16 cellular contexts compared by ENCODE assay signal in genomic region chr6:51568771-51569170, GRCh38.
A peak's percentile ranks its signal among the peaks of the same experiment; 100 is the strongest.
DNase-seq lines count a peak whose midpoint lies in the region; ATAC-seq and TF ChIP-seq lines count a peak whose summit lies in the region.
"Had no signal": no experiment of that assay in that cellular context is flagged by ENCODE, and none has a peak within 500 bp of the region (broad histone marks: within the 10 kb centered on the region; RNA-seq: fewer than 3 reads in every experiment).

No MANE protein-coding gene starts in this region.

- CTCF ChIA-PET in RWPE1 (lab: Yijun Ruan, JAX), result interaction anchor here (0.6 kb wide), 1 partner anchor 365 kb away, joined by 3 read pairs; no protein-coding TSS in a partner anchor

- no peaks in the 10 kb centered on the region for H3K9me3 Mint-ChIP-seq in mesothelial cell of epicardium
- H3K9me3 Mint-ChIP-seq in activated T-cell treated with anti-CD3 and anti-CD28 coated beads, Interleukin-2, amount 50 U/mL, for 72 hours, result peaks cover 0 to 2% of the 10 kb centered on the region in 2 donors
- H3K9me3 Mint-ChIP-seq: GM23338 had no signal

- TF ChIP-seq CTCF in RWPE1 (conservative IDR thresholded peaks at IDR 0.05; ENCODE audit: low read depth), result no peak
- no peak for TF ChIP-seq CTCF in mesothelial cell of epicardium (IDR thresholded peaks at IDR 0.05; ENCODE audit: unreplicated experiment)

- POLR2A ChIA-PET in RWPE1 (lab: Yijun Ruan, JAX; ENCODE audit: low non-redundant PET), result no interaction called here

- H3K27ac ChIP-seq in RWPE1, result no peak overlapping the region
- H3K27ac ChIP-seq in epithelial cell of prostate, result no peak overlapping the region
- H3K27ac ChIP-seq: KMS-11 had no signal

- H3K4me1 Mint-ChIP-seq in mesothelial cell of epicardium, result no peaks in the 10 kb centered on the region
- no peaks in the 10 kb centered on the region for H3K4me1 Mint-ChIP-seq in activated T-cell treated with anti-CD3 and anti-CD28 coated beads, Interleukin-2, amount 50 U/mL, for 72 hours (ENCODE audit: low read depth)
- H3K4me1 Mint-ChIP-seq: CD4-positive, CD25-positive, alpha-beta regulatory T cell had no signal

- no peak overlapping the region for H3K27ac Mint-ChIP-seq in mesothelial cell of epicardium
- no peak overlapping the region for H3K27ac Mint-ChIP-seq in activated T-cell treated with anti-CD3 and anti-CD28 coated beads, Interleukin-2, amount 50 U/mL, for 72 hours
- H3K27ac Mint-ChIP-seq: CD4-positive, CD25-positive, alpha-beta regulatory T cell; GM23338 had no signal

- no peaks in the 10 kb centered on the region for H3K36me3 Mint-ChIP-seq in mesothelial cell of epicardium
- H3K36me3 Mint-ChIP-seq in activated T-cell treated with anti-CD3 and anti-CD28 coated beads, Interleukin-2, amount 50 U/mL, for 72 hours (ENCODE audit: insufficient read depth in 2 of 2), result no peaks in the 10 kb centered on the region
- H3K36me3 Mint-ChIP-seq: CD4-positive, CD25-positive, alpha-beta regulatory T cell had no signal

- DNase-seq in HT1080 (ENCODE audit: low read depth), result peak; percentile 25
- DNase-seq in RWPE1 (ENCODE audit: low spot score), result peak; percentile 22
- peak; percentile 5 for DNase-seq in epithelial cell of prostate (ENCODE audit: low read depth, low spot score)
- peak; percentile 34 for DNase-seq in renal cortical epithelial cell (ENCODE audit: low read depth)
- no peak for DNase-seq in mesothelial cell of epicardium (ENCODE audit: low spot score in 2 of 2, unreplicated experiment in 2 of 2)
- DNase-seq in activated T-cell treated with anti-CD3 and anti-CD28 coated beads, Interleukin-2, amount 50 U/mL, for 72 hours, result no peak
- DNase-seq: CD4-positive, CD25-positive, alpha-beta regulatory T cell; HCEC 1CT; NCI-H1694; NCI-H2081; NCI-H2171 treated with DMSO at 0.1 percent for 48 hours; NCI-H524 treated with DMSO at 0.1 percent for 48 hours had no signal

- ATAC-seq in activated T-cell treated with anti-CD3 and anti-CD28 coated beads, Interleukin-2, amount 50 U/mL, for 72 hours (replicated peaks in 1 of 2), result no peak
- ATAC-seq in HG02588 (IDR thresholded peaks at IDR 0.05; ENCODE audit: unreplicated experiment), result no peak
- ATAC-seq: SK-N-SH treated with all-trans-retinoic acid at 6 μM for 48 hours had no signal

- peaks cover 6% of the 10 kb centered on the region for H3K27me3 Mint-ChIP-seq in mesothelial cell of epicardium (ENCODE audit: low read depth)
- H3K27me3 Mint-ChIP-seq in activated T-cell treated with anti-CD3 and anti-CD28 coated beads, Interleukin-2, amount 50 U/mL, for 72 hours (ENCODE audit: low read depth), result no peaks in the 10 kb centered on the region
- H3K27me3 Mint-ChIP-seq: CD4-positive, CD25-positive, alpha-beta regulatory T cell had no signal

- H3K4me3 Mint-ChIP-seq in mesothelial cell of epicardium, result no peak overlapping the region
- no peak overlapping the region for H3K4me3 Mint-ChIP-seq in activated T-cell treated with anti-CD3 and anti-CD28 coated beads, Interleukin-2, amount 50 U/mL, for 72 hours
- H3K4me3 Mint-ChIP-seq: CD4-positive, CD25-positive, alpha-beta regulatory T cell; GM23338 had no signal

Comparison
In these comparisons a context has a peak if more than half of its experiments do, and no peak if none do; other contexts are left out.
1. DNase-seq: peak in HT1080 (single experiment), RWPE1 (single experiment), epithelial cell of prostate (single experiment) and renal cortical epithelial cell (single experiment); none in mesothelial cell of epicardium (0 of 2) and activated T-cell treated with anti-CD3 and anti-CD28 coated beads, Interleukin-2, amount 50 U/mL, for 72 hours (0 of 2).